Comparison of ENCODE assay signal across 27 cellular contexts in the genomic region with DNA sequence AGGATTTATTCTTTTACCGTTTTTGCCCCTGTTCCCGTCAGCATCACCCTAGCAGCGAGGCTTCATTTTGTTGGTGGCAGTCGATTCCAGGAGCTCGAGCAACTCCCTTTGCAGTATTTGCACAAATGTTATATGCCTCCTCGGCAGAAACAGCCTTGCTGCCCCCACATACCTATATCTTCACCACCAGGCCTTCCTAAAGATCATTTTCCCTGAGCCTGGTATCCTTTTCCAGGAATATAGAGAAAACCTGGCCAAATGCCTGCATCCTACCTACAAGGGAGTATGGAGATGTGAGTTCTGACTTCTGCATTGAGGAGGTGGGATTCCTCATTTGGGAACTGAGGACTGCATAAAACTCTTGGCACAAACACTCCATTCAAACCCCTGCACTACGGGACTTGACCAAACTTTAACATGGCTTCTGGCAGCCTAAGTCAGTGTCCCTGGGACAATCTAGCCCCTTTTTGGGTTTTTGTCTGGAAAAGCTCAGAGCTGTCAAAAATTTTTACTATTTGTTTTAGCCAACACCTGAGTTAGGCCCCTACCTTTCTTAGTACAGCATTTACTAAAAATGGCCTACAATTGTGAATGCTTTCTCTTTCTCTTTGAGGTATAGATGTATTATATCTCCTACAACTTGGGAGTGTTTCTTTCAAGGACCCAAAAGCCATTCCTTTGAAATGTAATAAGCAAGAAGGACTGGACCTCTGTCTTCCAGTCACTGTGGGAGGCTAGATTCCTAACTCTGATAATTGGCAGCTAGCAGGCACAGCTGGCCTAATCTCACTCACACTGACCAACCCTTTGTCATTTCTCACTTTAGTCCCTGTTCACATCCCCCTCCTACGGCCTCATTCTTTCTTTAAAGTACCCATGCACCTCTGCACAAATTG. TPM values are rescaled to one million over a fixed set of nuclear protein-coding genes. Genes with fewer than 3 reads are reported as not detected.
DNase-seq lines count a peak whose midpoint lies in the region; ATAC-seq and TF ChIP-seq lines count a peak whose summit lies in the region.
"Had no signal": no experiment of that assay in that cellular context is flagged by ENCODE, and none has a peak within 500 bp of the region (broad histone marks: within the 10 kb centered on the region; RNA-seq: fewer than 3 reads in every experiment).

No MANE protein-coding gene starts in this region.

- ATAC-seq in T-helper 17 cell (no peak), GM18519 (IDR thresholded peaks at IDR 0.05; ENCODE audit: low FRiP score, unreplicated experiment) (no peak), GM18858 (IDR thresholded peaks at IDR 0.05; ENCODE audit: unreplicated experiment) (no peak)
- ATAC-seq in activated CD8-positive, alpha-beta memory T cell treated with anti-CD3 and anti-CD28 coated beads, Interleukin-2, amount 10 ng/mL, durations not matched to agents 7 days and 5 days, result no peak
- ATAC-seq: activated CD4-positive, CD25-positive, alpha-beta regulatory T cell treated with anti-CD3 and anti-CD28 coated beads, Interleukin-2, amount 50 U/mL, for 24 hours; activated CD8-positive, alpha-beta T cell treated with anti-CD3 and anti-CD28 coated beads, Interleukin-2, amount 10 ng/mL, durations not matched to agents 7 days and 5 days; activated naive CD8-positive, alpha-beta T cell treated with anti-CD3 and anti-CD28 coated beads, Interleukin-2, amount 50 U/mL, for 24 hours; body of pancreas; foreskin keratinocyte; heart right ventricle; left lobe of liver; sciatic nerve; upper lobe of right lung had no signal

- H3K79me1 ChIP-seq in neuronal stem cell (ENCODE audit: low read depth, low read length), result no peaks in the 10 kb centered on the region

- CTCF ChIA-PET in activated CD8-positive, alpha-beta memory T cell treated with anti-CD3 and anti-CD28 coated beads, Interleukin-2, amount 10 ng/mL, durations not matched to agents 7 days and 5 days (lab: Charles Lee), result interaction anchor here (1.2 to 1.5 kb wide), 2 partner anchors 11 to 20 kb away, joined by 3 to 8 read pairs; no protein-coding TSS in a partner anchor

- H3K9me3 ChIP-seq in HUES64 (ENCODE audit: insufficient read depth, low read depth, low read length) (no peaks in the 10 kb centered on the region), T-helper 17 cell (ENCODE audit: control insufficient read depth, low read length, poor library complexity, severe bottlenecking) (no peaks in the 10 kb centered on the region), neuronal stem cell (replicated peaks in 1 of 2; ENCODE audit: control insufficient read depth in 2 of 2, insufficient read depth in 1 of 2, low read depth in 1 of 2, low read length in 2 of 2) (no peaks in the 10 kb centered on the region)
- H3K9me3 ChIP-seq: body of pancreas, heart right ventricle, upper lobe of right lung had no signal

- H3K9me3 Mint-ChIP-seq in activated CD8-positive, alpha-beta memory T cell treated with anti-CD3 and anti-CD28 coated beads, Interleukin-2, amount 10 ng/mL, durations not matched to agents 7 days and 5 days (ENCODE audit: low read depth), result no peaks in the 10 kb centered on the region
- H3K9me3 Mint-ChIP-seq in HFFc6, result no peaks in the 10 kb centered on the region
- H3K9me3 Mint-ChIP-seq: activated naive CD8-positive, alpha-beta T cell treated with anti-CD3 and anti-CD28 coated beads, Interleukin-2, amount 50 U/mL, for 24 hours; nephron progenitor cell had no signal

- H3K4me3 ChIP-seq in HUES64 (ENCODE audit: low read length) (no peak overlapping the region), neuronal stem cell (ENCODE audit: low read length in 2 of 2) (no peak overlapping the region)
- H3K4me3 ChIP-seq: body of pancreas, heart right ventricle, SK-N-MC, upper lobe of right lung had no signal

- no peak overlapping the region for H2BK120ac ChIP-seq in neuronal stem cell (ENCODE audit: low read depth, low read length)

- H4K91ac ChIP-seq in neuronal stem cell (ENCODE audit: low read depth, low read length, poor library complexity), result no peak overlapping the region

- H3K4me3 Mint-ChIP-seq in T-helper 17 cell (no peak overlapping the region), HFFc6 (no peak overlapping the region)
- no peak overlapping the region for H3K4me3 Mint-ChIP-seq in activated CD8-positive, alpha-beta memory T cell treated with anti-CD3 and anti-CD28 coated beads, Interleukin-2, amount 10 ng/mL, durations not matched to agents 7 days and 5 days
- H3K4me3 Mint-ChIP-seq: activated CD8-positive, alpha-beta T cell treated with anti-CD3 and anti-CD28 coated beads, Interleukin-2, amount 10 ng/mL, durations not matched to agents 7 days and 5 days; activated naive CD8-positive, alpha-beta T cell treated with anti-CD3 and anti-CD28 coated beads, Interleukin-2, amount 50 U/mL, for 24 hours; nephron progenitor cell had no signal

- peak overlapping the region; percentile 68 for H2AFZ ChIP-seq in neuronal stem cell (ENCODE audit: low read length)

- H2BK15ac ChIP-seq in neuronal stem cell (ENCODE audit: low read length), result no peak overlapping the region

- H3K36me3 Mint-ChIP-seq in T-helper 17 cell (ENCODE audit: low read depth) (peaks cover 6% of the 10 kb centered on the region), HFFc6 (ENCODE audit: low read depth) (no peaks in the 10 kb centered on the region)
- H3K36me3 Mint-ChIP-seq in activated CD8-positive, alpha-beta memory T cell treated with anti-CD3 and anti-CD28 coated beads, Interleukin-2, amount 10 ng/mL, durations not matched to agents 7 days and 5 days, result no peaks in the 10 kb centered on the region

- no peak overlapping the region for H4K8ac ChIP-seq in neuronal stem cell (ENCODE audit: low read depth, low read length)

- no peak overlapping the region for H3K23ac ChIP-seq in neuronal stem cell (ENCODE audit: low read depth, low read length, poor library complexity)

- H2AK5ac ChIP-seq in neuronal stem cell (ENCODE audit: low read depth, low read length), result no peak overlapping the region

- H3K27me3 ChIP-seq in HUES64 (ENCODE audit: insufficient read depth, low read length) (no peaks in the 10 kb centered on the region), neuronal stem cell (ENCODE audit: control insufficient read depth in 3 of 3, insufficient read depth in 3 of 3, low read depth in 1 of 3, low read length in 3 of 3) (no peaks in the 10 kb centered on the region)
- H3K27me3 ChIP-seq: body of pancreas, foreskin keratinocyte had no signal

- no peak for TF ChIP-seq CTCF in HFFc6 (IDR thresholded peaks at IDR 0.05)

- H3K4me1 Mint-ChIP-seq in T-helper 17 cell (peaks cover 11% of the 10 kb centered on the region), HFFc6 (ENCODE audit: low read depth) (peaks cover 6% of the 10 kb centered on the region)
- H3K4me1 Mint-ChIP-seq in activated CD8-positive, alpha-beta memory T cell treated with anti-CD3 and anti-CD28 coated beads, Interleukin-2, amount 10 ng/mL, durations not matched to agents 7 days and 5 days, result peaks cover 35% of the 10 kb centered on the region
- H3K4me1 Mint-ChIP-seq: activated naive CD8-positive, alpha-beta T cell treated with anti-CD3 and anti-CD28 coated beads, Interleukin-2, amount 50 U/mL, for 24 hours had no signal

- no peak overlapping the region for H2BK5ac ChIP-seq in neuronal stem cell (ENCODE audit: low read length)

- H3K4me2 ChIP-seq in neuronal stem cell (ENCODE audit: insufficient read depth, low read length, poor library complexity, severe bottlenecking), result no peak overlapping the region

- no peak overlapping the region for H3K18ac ChIP-seq in neuronal stem cell (ENCODE audit: low read length)

- H3K4ac ChIP-seq in neuronal stem cell (ENCODE audit: low read length), result no peak overlapping the region

- 80% methylated on average over 8 of the region's 8 CpGs for WGBS in HUES64
- no CpG with 5 or more reads among the region's 8 CpGs for WGBS in neuronal stem cell (ENCODE audit: extremely low coverage in 2 of 2, insufficient read length in 2 of 2, insufficient replicate concordance in 1 of 2), 2 donors

- no peak overlapping the region for H3K14ac ChIP-seq in neuronal stem cell (ENCODE audit: low read length)

- H3K27ac ChIP-seq in HUES64 (ENCODE audit: low read depth, low read length), result peak overlapping the region; percentile 26; the same call in 1 of the 2 replicates
- peak overlapping the region; percentile 77 for H3K27ac ChIP-seq in neuronal stem cell (replicated peaks; ENCODE audit: low read length)
- H3K27ac ChIP-seq: body of pancreas, foreskin keratinocyte, heart right ventricle, RWPE1, SK-N-MC, upper lobe of right lung had no signal

- no peak for TF ChIP-seq POLR2A in erythroblast (IDR thresholded peaks at IDR 0.05; ENCODE audit: low read length)

- no peak overlapping the region for H3K9ac ChIP-seq in HUES64 (ENCODE audit: low read depth, low read length)
- no peak overlapping the region for H3K9ac ChIP-seq in neuronal stem cell (ENCODE audit: low read depth, low read length, poor library complexity)

- peaks cover 14% of the 10 kb centered on the region for H3K27me3 Mint-ChIP-seq in T-helper 17 cell
- peaks cover 13% of the 10 kb centered on the region for H3K27me3 Mint-ChIP-seq in activated CD8-positive, alpha-beta memory T cell treated with anti-CD3 and anti-CD28 coated beads, Interleukin-2, amount 10 ng/mL, durations not matched to agents 7 days and 5 days
- peaks cover 4% of the 10 kb centered on the region for H3K27me3 Mint-ChIP-seq in HFFc6 (ENCODE audit: insufficient read depth)

- DNase-seq in T-helper 17 cell, result no peak
- DNase-seq in erythroblast (lab: John Stamatoyannopoulos, UW), result peak; percentile 50 to 76
- DNase-seq in neuronal stem cell (ENCODE audit: low spot score), result peak; percentile 55
- DNase-seq in activated CD8-positive, alpha-beta memory T cell treated with anti-CD3 and anti-CD28 coated beads, Interleukin-2, amount 10 ng/mL, durations not matched to agents 7 days and 5 days, result no peak
- DNase-seq in HFFc6, result no peak
- DNase-seq: activated CD8-positive, alpha-beta T cell treated with anti-CD3 and anti-CD28 coated beads, Interleukin-2, amount 10 ng/mL, durations not matched to agents 7 days and 5 days; activated gamma-delta T cell treated with Interleukin-2 at 50 U/mL for 16 hours; activated naive CD8-positive, alpha-beta T cell treated with anti-CD3 and anti-CD28 coated beads, Interleukin-2, amount 50 U/mL, for 24 hours; body of pancreas; effector CD4-positive, alpha-beta T cell; foreskin keratinocyte; heart right ventricle; KBM-7; midbrain; NCI-H1436 treated with DMSO at 0.1 percent for 48 hours; NCI-H524; nephron progenitor cell; posterior cingulate gyrus; upper lobe of right lung had no signal

- H3K36me3 ChIP-seq in HUES64 (ENCODE audit: insufficient read depth, low read length) (no peaks in the 10 kb centered on the region), neuronal stem cell (replicated peaks in 1 of 2; ENCODE audit: control insufficient read depth in 2 of 2, insufficient read depth in 2 of 2, low read length in 2 of 2) (no peaks in the 10 kb centered on the region)
- H3K36me3 ChIP-seq: heart right ventricle, upper lobe of right lung had no signal

- H3K27ac Mint-ChIP-seq in T-helper 17 cell, result peak overlapping the region; percentile 77
- no peak overlapping the region for H3K27ac Mint-ChIP-seq in activated CD8-positive, alpha-beta memory T cell treated with anti-CD3 and anti-CD28 coated beads, Interleukin-2, amount 10 ng/mL, durations not matched to agents 7 days and 5 days
- no peak overlapping the region for H3K27ac Mint-ChIP-seq in HFFc6
- H3K27ac Mint-ChIP-seq: activated CD8-positive, alpha-beta T cell treated with anti-CD3 and anti-CD28 coated beads, Interleukin-2, amount 10 ng/mL, durations not matched to agents 7 days and 5 days; activated naive CD8-positive, alpha-beta T cell treated with anti-CD3 and anti-CD28 coated beads, Interleukin-2, amount 50 U/mL, for 24 hours; nephron progenitor cell had no signal

- peak overlapping the region; percentile 36 for H2BK12ac ChIP-seq in neuronal stem cell (ENCODE audit: low read length)

- H3K4me1 ChIP-seq in HUES64 (ENCODE audit: insufficient read depth, low read length) (peaks cover 35% of the 10 kb centered on the region), neuronal stem cell (ENCODE audit: control insufficient read depth in 2 of 2, insufficient read depth in 1 of 2, low read depth in 1 of 2, low read length in 2 of 2) (peaks cover 10 to 19% of the 10 kb centered on the region in 2 donors)
- H3K4me1 ChIP-seq: body of pancreas, upper lobe of right lung had no signal

RNA-seq across cellular contexts. Expression of gene UBE2Q2, which starts 12.1 kb away (rescaled TPM):
- polyA plus RNA-seq in HUES64 (2013, experiment 1 of 2), result 15.9 TPM
- polyA plus RNA-seq in HUES64 (2013, experiment 2 of 2), result 20.0 TPM
- 10 to 100 TPM; 40.0 to 40.1 TPM for total RNA-seq in T-helper 17 cell
- 10.6 TPM for polyA plus RNA-seq in neuronal stem cell (2013, experiment 1 of 2)
- 11.0 TPM for polyA plus RNA-seq in neuronal stem cell (2013, experiment 2 of 2)
- 10 to 100 TPM; 25.5 to 36.3 TPM for total RNA-seq in activated CD8-positive, alpha-beta memory T cell treated with anti-CD3 and anti-CD28 coated beads, Interleukin-2, amount 10 ng/mL, durations not matched to agents 7 days and 5 days
- 10 to 100 TPM; 38.4 to 45.6 (median 43.2) TPM for total RNA-seq in HFFc6 (2021; fragmentation: NEBNext Ultra II Directional; extraction: Animal tissue kit (Norgen Biotek cat#: 25700))

Comparison
In these comparisons a context has a peak if more than half of its experiments do, and no peak if none do; other contexts are left out.
1. DNase-seq: peak in erythroblast (2 of 2) and neuronal stem cell (single experiment); none in T-helper 17 cell (0 of 3), activated CD8-positive, alpha-beta memory T cell treated with anti-CD3 and anti-CD28 coated beads, Interleukin-2, amount 10 ng/mL, durations not matched to agents 7 days and 5 days (single experiment) and HFFc6 (single experiment).